Comparison of ENCODE assay signal across 1 cellular context in the genomic region with DNA sequence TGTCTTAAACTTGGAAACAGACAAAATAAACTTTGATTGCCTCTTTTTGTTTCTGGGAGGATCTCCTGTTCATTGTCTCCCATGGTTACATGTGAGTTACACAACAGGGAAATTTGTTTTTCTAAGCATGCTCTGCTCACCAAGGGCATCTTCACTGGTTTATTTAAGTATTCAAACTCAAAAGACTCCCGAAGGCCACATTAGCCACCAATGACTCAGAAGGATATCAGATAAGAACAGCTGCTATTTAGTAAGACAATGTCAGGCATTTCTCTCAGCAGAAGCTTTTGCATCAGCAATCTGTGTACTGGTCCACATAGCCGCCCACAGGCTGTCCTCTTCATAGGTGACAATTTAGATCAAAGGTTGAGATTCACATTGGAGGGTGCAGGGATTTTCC.
TF ChIP-seq lines count a peak whose summit lies in the region.

No MANE protein-coding gene starts in this region.

TF ChIP-seq in endothelial cell of umbilical vein, 7 proteins besides CTCF, POLR2A, EP300 and RAD21 (continued from another document):
- TF ChIP-seq GATA2 (IDR thresholded peaks at IDR 0.05; ENCODE audit: insufficient read depth, insufficient read length, low read depth, low read length) (peak; percentile 86), MYC (IDR thresholded peaks at IDR 0.05; ENCODE audit: low read depth, low read length) (no peak)
